In the genomic region with DNA sequence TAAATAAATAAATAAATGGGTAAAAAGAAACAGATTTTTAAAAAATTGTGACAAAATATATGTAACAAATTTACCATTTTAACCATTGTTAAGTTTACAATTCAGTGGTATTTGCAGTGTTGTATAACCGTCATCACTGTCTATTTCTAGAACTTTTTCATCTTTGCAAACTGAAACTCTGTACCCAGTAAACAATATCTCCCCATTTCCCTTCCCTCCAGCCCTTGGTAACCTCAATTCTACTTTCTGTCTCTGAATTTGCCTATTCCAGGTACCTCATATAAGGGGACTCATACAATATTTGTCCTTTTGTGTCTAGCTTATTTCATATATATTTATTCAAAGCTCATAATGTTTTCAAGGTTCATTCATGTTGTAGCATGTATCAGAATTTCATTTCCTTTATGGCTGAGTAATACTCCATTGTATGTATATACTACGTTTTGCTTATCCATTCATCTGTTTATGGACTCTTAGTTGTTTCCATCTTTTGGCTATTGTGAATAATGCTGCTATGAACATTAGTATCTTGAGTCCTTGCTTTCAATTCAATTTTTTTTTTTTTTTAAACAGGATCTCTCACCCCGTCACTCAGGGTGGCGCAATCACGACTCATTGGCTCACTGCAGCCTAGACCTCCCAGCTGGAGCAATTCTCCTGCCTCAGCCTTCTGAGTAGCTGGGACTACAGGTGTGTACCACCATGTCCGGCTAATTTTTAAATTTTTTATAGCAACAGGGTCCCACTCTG, we compare ENCODE assay signal across 14 cellular contexts. TPM values are rescaled to one million over a fixed set of nuclear protein-coding genes. Genes with fewer than 3 reads are reported as not detected.
A peak's percentile ranks its signal among the peaks of the same experiment; 100 is the strongest.
DNase-seq lines count a peak whose midpoint lies in the region; ATAC-seq and TF ChIP-seq lines count a peak whose summit lies in the region.
"Had no signal": no experiment of that assay in that cellular context is flagged by ENCODE, and none has a peak within 500 bp of the region (broad histone marks: within the 10 kb centered on the region; RNA-seq: fewer than 3 reads in every experiment).

No MANE protein-coding gene starts in this region.

- H3K9me3 ChIP-seq in vagina: no peaks in the 10 kb centered on the region

- no peaks in the 10 kb centered on the region for H3K27me3 Mint-ChIP-seq in Calu3 (ENCODE audit: unreplicated experiment)

- peaks cover 15% of the 10 kb centered on the region for H3K36me3 Mint-ChIP-seq in Calu3 (ENCODE audit: insufficient read depth, unreplicated experiment)

- H3K36me3 ChIP-seq in vagina: peaks cover 0 to 19% of the 10 kb centered on the region in 2 donors

- H3K4me3 ChIP-seq in vagina: no peak overlapping the region
- H3K4me3 ChIP-seq: cardiac muscle cell had no signal

- intact Hi-C loops in vagina (cut with DNase I): no loop called here
- intact Hi-C loops in Calu3 (cut with micrococcal nuclease; ENCODE audit: unreplicated experiment): no loop called here

- H3K27ac Mint-ChIP-seq in Calu3 (ENCODE audit: unreplicated experiment): no peak overlapping the region

- H3K9me3 Mint-ChIP-seq in Calu3 (ENCODE audit: low read depth, unreplicated experiment): no peaks in the 10 kb centered on the region

- no TSS peak for BruUV-seq in Calu3 (replicated peaks; lab: Mats Ljungman, UMichigan)

- TF ChIP-seq CTCF in vagina (IDR thresholded peaks at IDR 0.05) (no peak), Calu3 (IDR thresholded peaks at IDR 0.05; ENCODE audit: unreplicated experiment) (no peak)

- H3K4me3 Mint-ChIP-seq in Calu3 (ENCODE audit: low read depth, unreplicated experiment): no peak overlapping the region

- CTCF ChIA-PET in Calu3 (lab: Charles Lee): interaction anchor here (0.5 to 0.7 kb wide), 5 partner anchors 73 to 777 kb away, joined by 3 to 5 read pairs (median 4); no protein-coding TSS in a partner anchor

- peak overlapping the region; percentile 74 for H3K27ac ChIP-seq in vagina
- H3K27ac ChIP-seq: KMS-11 had no signal

- TF ChIP-seq POLR2A in vagina (IDR thresholded peaks at IDR 0.05): no peak

- H3K4me1 Mint-ChIP-seq in Calu3 (ENCODE audit: low read depth, unreplicated experiment): peaks cover 39% of the 10 kb centered on the region

- no peak for ATAC-seq in GM18907 (IDR thresholded peaks at IDR 0.05; ENCODE audit: unreplicated experiment)

- DNase-seq in activated effector memory CD4-positive, alpha-beta T cell treated with anti-CD3 and anti-CD28 coated beads, Interleukin-2, amount 50 U/mL, for 16 hours: peak; percentile 19
- DNase-seq in activated effector memory CD4-positive, alpha-beta T cell treated with Interleukin-2 at 50 U/mL for 16 hours: no peak
- peak; percentile 48 for DNase-seq in NOMO-1 treated with DMSO at 0.1 percent for 48 hours (lab: John Stamatoyannopoulos, UW; ENCODE audit: unreplicated experiment)
- DNase-seq in fibroblast of gingiva (ENCODE audit: low read depth): peak; percentile 68
- no peak for DNase-seq in vagina (ENCODE audit: extremely low spot score in 2 of 2)
- DNase-seq in Calu3: no peak
- DNase-seq in NCI-H82 treated with DMSO at 0.1 percent for 48 hours (lab: John Stamatoyannopoulos, UW; ENCODE audit: unreplicated experiment): no peak
- DNase-seq: activated CD8-positive, alpha-beta memory T cell treated with anti-CD3 and anti-CD28 coated beads, Interleukin-2, amount 50 U/mL, for 48 hours; glutamatergic neuron; mesendoderm; NCI-H446 had no signal

- no peaks in the 10 kb centered on the region for H3K27me3 ChIP-seq in vagina
- H3K27me3 ChIP-seq: cardiac muscle cell had no signal

- H3K4me1 ChIP-seq in vagina: peaks cover 66% of the 10 kb centered on the region

RNA-seq across cellular contexts. Expression of a gene that starts 8.9 kb away (rescaled TPM):
- 54.3 TPM for total RNA-seq in vagina
- 77.0 and 77.2 TPM in 2 replicates for total RNA-seq in Calu3 (2022)

RNA-seq across cellular contexts. Expression of a gene that starts 36.8 kb away (rescaled TPM):
- not detected for total RNA-seq in vagina
- not detected in 2 replicates for total RNA-seq in Calu3 (2022)

RNA-seq across cellular contexts. Expression of a gene that starts 47.6 kb away (rescaled TPM):
- 48.6 TPM for total RNA-seq in vagina
- 185 and 203 TPM in 2 replicates for total RNA-seq in Calu3 (2022)

Comparison
In these comparisons a context has a peak if more than half of its experiments do, and no peak if none do; other contexts are left out.
1. DNase-seq: peak in activated effector memory CD4-positive, alpha-beta T cell treated with anti-CD3 and anti-CD28 coated beads, Interleukin-2, amount 50 U/mL, for 16 hours (single experiment), NOMO-1 treated with DMSO at 0.1 percent for 48 hours (single experiment) and fibroblast of gingiva (single experiment); none in activated effector memory CD4-positive, alpha-beta T cell treated with Interleukin-2 at 50 U/mL for 16 hours (single experiment), vagina (0 of 2), Calu3 (single experiment) and NCI-H82 treated with DMSO at 0.1 percent for 48 hours (single experiment).